37 cellular contexts compared by ENCODE assay signal in the genomic region with DNA sequence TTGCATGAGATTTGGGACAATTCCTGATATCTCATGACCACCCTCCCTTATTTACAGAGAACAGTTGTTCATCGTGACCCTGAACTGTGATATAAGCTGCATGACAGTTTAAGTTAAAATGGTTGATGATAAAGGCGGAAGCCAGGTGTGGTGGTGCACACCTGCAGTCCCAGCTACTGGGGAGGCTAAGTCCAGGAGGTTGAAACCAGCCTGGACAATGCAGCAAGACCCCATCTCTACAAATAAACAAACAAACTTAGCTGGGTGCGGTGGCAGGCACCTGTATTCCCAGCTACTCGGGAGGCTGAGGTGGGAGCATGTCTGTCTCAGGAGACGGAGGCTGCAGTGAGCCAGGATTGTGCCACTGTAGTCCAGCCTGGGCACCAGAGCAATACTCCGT. TPM values are rescaled to one million over a fixed set of nuclear protein-coding genes. Genes with fewer than 3 reads are reported as not detected.
"Had no signal": no experiment of that assay in that cellular context is flagged by ENCODE, and none has a peak within 500 bp of the region (broad histone marks: within the 10 kb centered on the region; RNA-seq: fewer than 3 reads in every experiment).

No MANE protein-coding gene starts in this region.

- ATAC-seq: activated CD4-positive, alpha-beta T cell treated with anti-CD3 and anti-CD28 coated beads for 36 hours; activated CD8-positive, alpha-beta memory T cell treated with anti-CD3 and anti-CD28 coated beads, Interleukin-2, amount 10 ng/mL, durations not matched to agents 7 days and 5 days; activated CD8-positive, alpha-beta T cell treated with anti-CD3 and anti-CD28 coated beads, Interleukin-2, amount 10 ng/mL, durations not matched to agents 7 days and 5 days; activated naive CD4-positive, alpha-beta T cell treated with anti-CD3 and anti-CD28 coated beads, Interleukin-2, amount 50 U/mL, for 72 hours; activated T-cell treated with anti-CD3 and anti-CD28 coated beads, Interleukin-2, amount 50 U/mL, for 4 hours; activated T-helper 17 cell treated with anti-CD3 and anti-CD28 coated beads, Interleukin-2, amount 50 U/mL, for 72 hours; gastroesophageal sphincter; heart right ventricle; T-helper 17 cell had no signal

- H3K9me3 ChIP-seq: ascending aorta, breast epithelium, colonic mucosa, esophagus squamous epithelium, gastroesophageal sphincter, heart right ventricle had no signal

- H3K4me3 ChIP-seq: ascending aorta, breast epithelium, cardiac muscle cell, colonic mucosa, esophagus squamous epithelium, gastroesophageal sphincter, heart right ventricle had no signal

- H3K36me3 Mint-ChIP-seq: activated CD4-positive, alpha-beta memory T cell treated with anti-CD3 and anti-CD28 coated beads for 36 hours; activated CD8-positive, alpha-beta memory T cell treated with anti-CD3 and anti-CD28 coated beads, Interleukin-2, amount 10 ng/mL, durations not matched to agents 7 days and 5 days; activated naive CD4-positive, alpha-beta T cell treated with anti-CD3 and anti-CD28 coated beads, Interleukin-2, amount 50 U/mL, for 72 hours; activated naive CD8-positive, alpha-beta T cell treated with anti-CD3 and anti-CD28 coated beads, Interleukin-2, amount 10 ng/mL, durations not matched to agents 7 days and 5 days; brain had no signal

- H3K4me1 ChIP-seq: ascending aorta, breast epithelium, colonic mucosa had no signal

- H3K4me1 Mint-ChIP-seq: activated CD4-positive, alpha-beta T cell treated with anti-CD3 and anti-CD28 coated beads for 36 hours; activated CD4-positive, alpha-beta T cell treated with anti-CD3 and anti-CD28 coated beads, Interleukin-2, amount 10 ng/mL, durations not matched to agents 24 days and 14 days; activated CD8-positive, alpha-beta memory T cell treated with anti-CD3 and anti-CD28 coated beads, Interleukin-2, amount 10 ng/mL, durations not matched to agents 7 days and 5 days; activated naive CD8-positive, alpha-beta T cell treated with anti-CD3 and anti-CD28 coated beads, Interleukin-2, amount 10 ng/mL, durations not matched to agents 7 days and 5 days; activated T-helper 17 cell treated with anti-CD3 and anti-CD28 coated beads, Interleukin-2, amount 50 U/mL, for 72 hours; T-helper 17 cell had no signal

- H3K27ac Mint-ChIP-seq: activated CD4-positive, alpha-beta memory T cell treated with anti-CD3 and anti-CD28 coated beads for 36 hours; activated CD4-positive, alpha-beta T cell treated with anti-CD3 and anti-CD28 coated beads for 36 hours; activated CD4-positive, alpha-beta T cell treated with anti-CD3 and anti-CD28 coated beads, Interleukin-2, amount 10 ng/mL, durations not matched to agents 24 days and 14 days; activated CD8-positive, alpha-beta memory T cell treated with anti-CD3 and anti-CD28 coated beads, Interleukin-2, amount 10 ng/mL, durations not matched to agents 7 days and 5 days; activated CD8-positive, alpha-beta T cell treated with anti-CD3 and anti-CD28 coated beads, Interleukin-2, amount 10 ng/mL, durations not matched to agents 7 days and 5 days; activated naive CD4-positive, alpha-beta T cell treated with anti-CD3 and anti-CD28 coated beads for 36 hours; activated naive CD4-positive, alpha-beta T cell treated with anti-CD3 and anti-CD28 coated beads, Interleukin-2, amount 50 U/mL, for 72 hours; activated naive CD8-positive, alpha-beta T cell treated with anti-CD3 and anti-CD28 coated beads, Interleukin-2, amount 10 ng/mL, durations not matched to agents 7 days and 5 days; activated T-helper 17 cell treated with anti-CD3 and anti-CD28 coated beads, Interleukin-2, amount 50 U/mL, for 72 hours; T-helper 17 cell; T-helper 2 cell treated with Interferon-gamma antibody and Interleukin-4, amounts not matched to agents 5 μg/mL and 100 μg/mL, for 36 hours had no signal

- H3K9me3 Mint-ChIP-seq: activated CD4-positive, alpha-beta memory T cell treated with anti-CD3 and anti-CD28 coated beads for 36 hours; activated CD4-positive, alpha-beta T cell treated with anti-CD3 and anti-CD28 coated beads, Interleukin-2, amount 10 ng/mL, durations not matched to agents 24 days and 14 days; activated naive CD4-positive, alpha-beta T cell treated with anti-CD3 and anti-CD28 coated beads for 36 hours; activated naive CD4-positive, alpha-beta T cell treated with anti-CD3 and anti-CD28 coated beads, Interleukin-2, amount 50 U/mL, for 72 hours; activated naive CD8-positive, alpha-beta T cell treated with anti-CD3 and anti-CD28 coated beads, Interleukin-2, amount 10 ng/mL, durations not matched to agents 7 days and 5 days; activated T-cell treated with anti-CD3 and anti-CD28 coated beads, Interleukin-2, amount 50 U/mL, for 4 hours; activated T-helper 17 cell treated with anti-CD3 and anti-CD28 coated beads, Interleukin-2, amount 50 U/mL, for 72 hours; brain; T-helper 2 cell treated with Interferon-gamma antibody and Interleukin-4, amounts not matched to agents 5 μg/mL and 100 μg/mL, for 36 hours had no signal

- H3K4me3 Mint-ChIP-seq: activated CD4-positive, alpha-beta memory T cell treated with anti-CD3 and anti-CD28 coated beads for 36 hours; activated CD4-positive, alpha-beta T cell treated with anti-CD3 and anti-CD28 coated beads for 36 hours; activated CD4-positive, alpha-beta T cell treated with anti-CD3 and anti-CD28 coated beads, Interleukin-2, amount 10 ng/mL, durations not matched to agents 24 days and 14 days; activated CD8-positive, alpha-beta memory T cell treated with anti-CD3 and anti-CD28 coated beads, Interleukin-2, amount 10 ng/mL, durations not matched to agents 7 days and 5 days; activated CD8-positive, alpha-beta T cell treated with anti-CD3 and anti-CD28 coated beads, Interleukin-2, amount 10 ng/mL, durations not matched to agents 7 days and 5 days; activated naive CD4-positive, alpha-beta T cell treated with anti-CD3 and anti-CD28 coated beads for 36 hours; activated naive CD8-positive, alpha-beta T cell treated with anti-CD3 and anti-CD28 coated beads, Interleukin-2, amount 10 ng/mL, durations not matched to agents 7 days and 5 days; activated T-cell treated with anti-CD3 and anti-CD28 coated beads, Interleukin-2, amount 50 U/mL, for 4 hours; activated T-helper 17 cell treated with anti-CD3 and anti-CD28 coated beads, Interleukin-2, amount 50 U/mL, for 72 hours; brain; T-helper 17 cell; T-helper 2 cell treated with Interferon-gamma antibody and Interleukin-4, amounts not matched to agents 5 μg/mL and 100 μg/mL, for 36 hours had no signal

- FAIRE-seq: endometrium, endothelial cell of umbilical vein had no signal

- H3K27ac ChIP-seq: ascending aorta, breast epithelium, cardiac muscle cell, colonic mucosa, epithelial cell of prostate, esophagus squamous epithelium, gastroesophageal sphincter, heart right ventricle, WERI-Rb-1 had no signal

- DNase-seq: activated CD4-positive, alpha-beta memory T cell treated with anti-CD3 and anti-CD28 coated beads for 36 hours; activated CD4-positive, alpha-beta T cell treated with anti-CD3 and anti-CD28 coated beads, Interleukin-2, amount 10 ng/mL, durations not matched to agents 24 days and 14 days; activated CD4-positive, CD25-positive, alpha-beta regulatory T cell; activated CD8-positive, alpha-beta memory T cell treated with anti-CD3 and anti-CD28 coated beads, Interleukin-2, amount 10 ng/mL, durations not matched to agents 7 days and 5 days; activated CD8-positive, alpha-beta T cell treated with anti-CD3 and anti-CD28 coated beads, Interleukin-2, amount 10 ng/mL, durations not matched to agents 7 days and 5 days; activated gamma-delta T cell; activated T-cell treated with anti-CD3 and anti-CD28 coated beads, Interleukin-2, amount 50 U/mL, for 4 hours; central memory CD4-positive, alpha-beta T cell; cerebellar nuclear complex; colonic mucosa; effector CD8-positive, alpha-beta T cell; esophagus squamous epithelium; foreskin melanocyte; heart right ventricle; T1000; WERI-Rb-1 had no signal

- H3K27me3 ChIP-seq: ascending aorta, cardiac muscle cell, colonic mucosa had no signal

- H3K36me3 ChIP-seq: ascending aorta, breast epithelium, cardiac muscle cell, colonic mucosa, esophagus squamous epithelium, gastroesophageal sphincter, heart right ventricle, WERI-Rb-1 had no signal

- H3K27me3 Mint-ChIP-seq: activated CD4-positive, alpha-beta T cell treated with anti-CD3 and anti-CD28 coated beads for 36 hours; activated CD4-positive, alpha-beta T cell treated with anti-CD3 and anti-CD28 coated beads, Interleukin-2, amount 10 ng/mL, durations not matched to agents 24 days and 14 days; activated CD8-positive, alpha-beta memory T cell treated with anti-CD3 and anti-CD28 coated beads, Interleukin-2, amount 10 ng/mL, durations not matched to agents 7 days and 5 days; activated naive CD8-positive, alpha-beta T cell treated with anti-CD3 and anti-CD28 coated beads, Interleukin-2, amount 10 ng/mL, durations not matched to agents 7 days and 5 days; activated T-helper 17 cell treated with anti-CD3 and anti-CD28 coated beads, Interleukin-2, amount 50 U/mL, for 72 hours had no signal

RNA-seq across cellular contexts. Expression of gene COL20A1, which starts 24.1 kb away (rescaled TPM):
- total RNA-seq: activated CD4-positive, alpha-beta memory T cell treated with anti-CD3 and anti-CD28 coated beads for 36 hours; activated CD4-positive, alpha-beta T cell treated with anti-CD3 and anti-CD28 coated beads, Interleukin-2, amount 10 ng/mL, durations not matched to agents 24 days and 14 days; activated CD8-positive, alpha-beta memory T cell treated with anti-CD3 and anti-CD28 coated beads for 36 hours; activated CD8-positive, alpha-beta memory T cell treated with anti-CD3 and anti-CD28 coated beads, Interleukin-2, amount 10 ng/mL, durations not matched to agents 7 days and 5 days; activated CD8-positive, alpha-beta T cell treated with anti-CD3 and anti-CD28 coated beads, Interleukin-2, amount 10 ng/mL, durations not matched to agents 7 days and 5 days; activated T-cell treated with anti-CD3 and anti-CD28 coated beads, Interleukin-2, amount 50 U/mL, for 4 hours; ascending aorta; breast epithelium; cardiac muscle cell; colonic mucosa; dermis microvascular lymphatic vessel endothelial cell; endothelial cell of umbilical vein; esophagus squamous epithelium; fibroblast of lung; gastroesophageal sphincter; glomerular endothelial cell had no signal
- polyA plus RNA-seq: endothelial cell of umbilical vein, esophagus, fibroblast of lung, heart right ventricle had no signal

RNA-seq across cellular contexts. Expression of gene CHRNA4, which starts 44.1 kb away (rescaled TPM):
- total RNA-seq: activated CD4-positive, alpha-beta memory T cell treated with anti-CD3 and anti-CD28 coated beads for 36 hours; activated CD4-positive, alpha-beta T cell treated with anti-CD3 and anti-CD28 coated beads for 36 hours; activated CD4-positive, alpha-beta T cell treated with anti-CD3 and anti-CD28 coated beads, Interleukin-2, amount 10 ng/mL, durations not matched to agents 24 days and 14 days; activated CD8-positive, alpha-beta memory T cell treated with anti-CD3 and anti-CD28 coated beads for 36 hours; activated CD8-positive, alpha-beta memory T cell treated with anti-CD3 and anti-CD28 coated beads, Interleukin-2, amount 10 ng/mL, durations not matched to agents 7 days and 5 days; activated CD8-positive, alpha-beta T cell treated with anti-CD3 and anti-CD28 coated beads, Interleukin-2, amount 10 ng/mL, durations not matched to agents 7 days and 5 days; activated naive CD4-positive, alpha-beta T cell treated with anti-CD3 and anti-CD28 coated beads for 36 hours; activated naive CD4-positive, alpha-beta T cell treated with anti-CD3 and anti-CD28 coated beads, Interleukin-2, amount 50 U/mL, for 72 hours; activated naive CD8-positive, alpha-beta T cell treated with anti-CD3 and anti-CD28 coated beads, Interleukin-2, amount 10 ng/mL, durations not matched to agents 7 days and 5 days; activated T-cell treated with anti-CD3 and anti-CD28 coated beads, Interleukin-2, amount 50 U/mL, for 4 hours; activated T-helper 17 cell treated with anti-CD3 and anti-CD28 coated beads, Interleukin-2, amount 50 U/mL, for 72 hours; ascending aorta; breast epithelium; endothelial cell of umbilical vein; esophagus squamous epithelium; fibroblast of lung; fibroblast of villous mesenchyme; gastroesophageal sphincter; glomerular endothelial cell; T-helper 17 cell had no signal
- polyA plus RNA-seq: cardiac muscle cell, endothelial cell of umbilical vein, fibroblast of lung had no signal
